Comparison of ENCODE assay signal across 8 cellular contexts in the genomic region with DNA sequence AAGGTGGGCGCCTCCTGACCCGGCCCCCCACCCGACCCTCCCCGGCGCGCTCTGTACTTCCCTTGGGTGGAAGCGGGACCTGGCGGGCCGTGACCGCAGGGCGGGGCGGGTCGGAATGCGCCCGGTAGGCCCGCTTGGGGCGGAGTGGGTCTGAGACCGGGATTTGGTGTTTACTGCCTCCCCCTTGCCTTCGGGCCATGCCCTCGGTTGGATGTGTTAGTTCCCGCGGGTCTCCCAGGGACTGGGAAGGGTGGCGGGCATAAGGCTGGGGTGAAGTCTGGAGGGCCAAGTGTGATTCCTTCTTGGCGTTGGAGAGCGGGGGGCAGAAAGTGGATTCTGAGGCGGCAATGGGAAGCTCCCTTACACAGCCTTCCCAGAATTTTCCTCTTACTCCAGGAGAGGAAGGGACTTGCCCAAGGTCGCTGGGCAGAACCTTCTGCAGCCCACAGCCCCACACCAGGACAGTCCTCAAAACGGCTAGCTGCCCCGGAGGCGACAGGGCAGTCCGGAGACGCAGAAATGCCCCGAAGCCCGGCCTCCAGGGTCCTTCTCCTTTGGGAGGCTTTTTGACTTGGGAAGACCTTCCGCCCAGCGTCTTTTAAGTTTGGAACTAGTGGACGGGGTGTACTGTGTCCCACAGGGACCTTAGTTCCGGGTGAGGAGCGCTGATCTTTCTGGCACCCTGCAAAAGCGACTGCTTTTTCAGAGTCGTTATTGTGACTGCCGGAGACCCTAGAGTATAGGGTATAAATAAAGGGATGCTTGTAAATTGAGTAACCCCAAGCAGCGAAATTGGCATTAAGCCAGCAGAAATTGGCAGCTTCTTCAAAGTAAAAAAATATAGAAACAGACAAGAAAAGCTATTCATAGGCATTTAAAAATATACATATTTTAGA. TPM values are rescaled to one million over a fixed set of nuclear protein-coding genes. Genes with fewer than 3 reads are reported as not detected.
DNase-seq lines count a peak whose midpoint lies in the region; ATAC-seq lines count a peak whose summit lies in the region.

No MANE protein-coding gene starts in this region.

- H3K4me1 ChIP-seq in SJCRH30: no peaks in the 10 kb centered on the region

- peak overlapping the region; percentile 82 for H3K4me3 ChIP-seq in SJCRH30

- peaks cover 1 to 11% (median 7%) of the 10 kb centered on the region in 6 donors for H3K9me3 Mint-ChIP-seq in immature natural killer cell

- H3K27ac Mint-ChIP-seq in immature natural killer cell: peak overlapping the region in 3 of 6 donors; percentile 62 to 88 (median 69)

- DNase-seq in Caki2 (ENCODE audit: low read depth) (peak; percentile 44), GM19238 (ENCODE audit: insufficient read length, low spot score) (peak; percentile 27), SJCRH30 (peak; percentile 65 to 66), T47D (ENCODE audit: low read depth in 1 of 2, low spot score in 1 of 2) (peak; percentile 7 to 48), immature natural killer cell (peak in 2 of 3 donors; percentile 9 to 11)
- DNase-seq in stimulated activated CD4-positive, alpha-beta T cell treated with anti-CD3 and anti-CD28 coated beads, Interleukin-15, amount 100 ng/mL, for 24 hours: peak; percentile 41
- no peak for DNase-seq in effector CD4-positive, alpha-beta T cell

- H3K9me3 ChIP-seq in SJCRH30 (replicated peaks): peaks cover 15% of the 10 kb centered on the region

- peak; percentile 40 for ATAC-seq in HG03175 (IDR thresholded peaks at IDR 0.05; ENCODE audit: unreplicated experiment)

- H3K27me3 Mint-ChIP-seq in immature natural killer cell (ENCODE audit: low read depth in 3 of 3): peaks cover 4 to 15% (median 4%) of the 10 kb centered on the region in 3 donors

- peak overlapping the region; percentile 88 to 94 (median 91) for H3K4me3 Mint-ChIP-seq in immature natural killer cell

- H3K4me1 Mint-ChIP-seq in immature natural killer cell: peaks cover 29 to 34% of the 10 kb centered on the region in 2 donors

- H3K27ac ChIP-seq in SJCRH30: peak overlapping the region; percentile 57

- no peaks in the 10 kb centered on the region; the same call in 1 of the 2 replicates for H3K36me3 ChIP-seq in SJCRH30

- H3K36me3 Mint-ChIP-seq in immature natural killer cell: peaks cover 0 to 5% (median 0%) of the 10 kb centered on the region in 3 donors

- in situ Hi-C loops in Caki2 (cut with HindIII; ENCODE audit: low pct_unique_long_range_greater_than_20kb, low sequenced_read_pairs) (no loop called here), T47D (cut with HindIII; ENCODE audit: low pct_unique_long_range_greater_than_20kb, low sequenced_read_pairs) (no loop called here)

- H3K27me3 ChIP-seq in SJCRH30: no peaks in the 10 kb centered on the region

RNA-seq across cellular contexts. Expression of gene SWAP70, which starts 0.6 kb away (rescaled TPM):
- 12.0 and 22.1 TPM in 2 replicates for total RNA-seq in Caki2 (2014; rRNA removed; shearing (Covaris generic); ENCODE audit: low replicate concordance)
- total RNA-seq in SJCRH30 (2014; rRNA removed; shearing (Covaris generic)): 25.3 and 25.4 TPM in 2 replicates
- polyA plus RNA-seq in immature natural killer cell: 10 to 100 TPM in 1 of 3 donors, 1 to 10 TPM in 2; 2.4 to 12.3 (median 9.8) TPM
